Comparison of ENCODE assay signal across 15 cellular contexts in the genomic region with DNA sequence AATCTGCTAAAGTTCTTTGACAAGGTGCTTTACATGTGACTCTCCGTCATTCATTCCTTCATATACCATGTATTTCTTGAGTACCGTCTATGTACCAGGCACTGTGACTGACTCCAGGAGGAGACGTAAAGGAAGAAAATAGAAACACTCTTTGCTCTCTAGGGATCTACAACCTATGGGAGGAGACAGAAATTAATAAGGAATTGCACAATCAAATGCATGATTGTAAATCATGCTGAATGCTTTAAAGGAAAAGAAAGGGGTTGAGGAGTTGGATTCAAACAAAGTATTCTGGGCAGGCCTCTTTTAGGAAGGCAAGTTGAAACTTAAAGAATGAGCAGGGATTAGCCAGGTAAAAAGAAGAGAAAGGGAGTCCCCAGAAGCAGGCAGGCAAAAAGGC.
DNase-seq lines count a peak whose midpoint lies in the region; ATAC-seq and TF ChIP-seq lines count a peak whose summit lies in the region.
"Had no signal": no experiment of that assay in that cellular context is flagged by ENCODE, and none has a peak within 500 bp of the region (broad histone marks: within the 10 kb centered on the region; RNA-seq: fewer than 3 reads in every experiment).

No MANE protein-coding gene starts in this region.

- intact Hi-C loops in MCF 10A (cut with micrococcal nuclease), result loop anchor here (10.0 kb wide), 2 partner anchors 153 to 307 kb away; no protein-coding TSS in a partner anchor
- intact Hi-C loops in mammary epithelial cell (cut with micrococcal nuclease), result no loop called here
- intact Hi-C loops in esophagus squamous epithelium (cut with DNase I), result loop anchor here (10.0 kb wide), 1 partner anchor 243 kb away; no protein-coding TSS in a partner anchor
- intact Hi-C loops in upper lobe of right lung (cut with DNase I), result no loop called here

- H3K9me3 Mint-ChIP-seq in MCF 10A (ENCODE audit: unreplicated experiment), result no peaks in the 10 kb centered on the region
- H3K9me3 Mint-ChIP-seq: activated B cell treated with CpG ODN at 0.5 μM for 24 hours had no signal

- H3K4me1 ChIP-seq in mammary epithelial cell (ENCODE audit: insufficient read depth, low read length) (peaks cover 2% of the 10 kb centered on the region), esophagus squamous epithelium (peaks cover 31 to 79% (median 35%) of the 10 kb centered on the region in 3 donors), neuronal stem cell (ENCODE audit: control insufficient read depth in 2 of 2, insufficient read depth in 1 of 2, low read depth in 1 of 2, low read length in 2 of 2) (peaks cover 5 to 16% of the 10 kb centered on the region in 2 donors), upper lobe of right lung (peaks cover 5% of the 10 kb centered on the region)

- H3K36me3 Mint-ChIP-seq in MCF 10A (ENCODE audit: insufficient read depth, unreplicated experiment), result peaks cover 6% of the 10 kb centered on the region

- no peak overlapping the region for H4K91ac ChIP-seq in neuronal stem cell (ENCODE audit: low read depth, low read length, poor library complexity)

- dilution Hi-C loops in mammary epithelial cell (cut with HindIII; ENCODE audit: low sequenced_read_pairs), result no loop called here

- no peak overlapping the region for H3K23ac ChIP-seq in neuronal stem cell (ENCODE audit: low read depth, low read length, poor library complexity)

- no peak overlapping the region for H2BK15ac ChIP-seq in neuronal stem cell (ENCODE audit: low read length)

- ATAC-seq in upper lobe of right lung, result no peak
- ATAC-seq: HCT116 had no signal

- H3K4me3 ChIP-seq in mammary epithelial cell (replicated peaks in 1 of 3; ENCODE audit: insufficient read depth in 1 of 3, low read depth in 2 of 3, low read length in 3 of 3) (no peak overlapping the region), esophagus squamous epithelium (peak overlapping the region in 1 of 4 donors; percentile 21), neuronal stem cell (ENCODE audit: low read length in 2 of 2) (no peak overlapping the region), upper lobe of right lung (no peak overlapping the region)

- H3K4me1 Mint-ChIP-seq in MCF 10A (ENCODE audit: insufficient read depth, unreplicated experiment), result peaks cover 25% of the 10 kb centered on the region

- no peaks in the 10 kb centered on the region for H3K79me1 ChIP-seq in neuronal stem cell (ENCODE audit: low read depth, low read length)

- H3K27ac ChIP-seq in mammary epithelial cell (ENCODE audit: insufficient read depth, low read depth, low read length) (no peak overlapping the region), esophagus squamous epithelium (peak overlapping the region; percentile 70 to 90 (median 81)), neuronal stem cell (replicated peaks; ENCODE audit: low read length) (no peak overlapping the region), upper lobe of right lung (peak overlapping the region; percentile 78)
- H3K27ac ChIP-seq: 22Rv1, neutrophil had no signal

- no peak overlapping the region for H2BK120ac ChIP-seq in neuronal stem cell (ENCODE audit: low read depth, low read length)

- H3K9ac ChIP-seq in mammary epithelial cell (ENCODE audit: insufficient read depth, low read length) (no peak overlapping the region), neuronal stem cell (ENCODE audit: low read depth, low read length, poor library complexity) (peak overlapping the region; percentile 46)

- no peak overlapping the region for H2BK5ac ChIP-seq in neuronal stem cell (ENCODE audit: low read length)

- H3K9me3 ChIP-seq in mammary epithelial cell (replicated peaks; ENCODE audit: insufficient read depth, low read length) (no peaks in the 10 kb centered on the region), esophagus squamous epithelium (no peaks in the 10 kb centered on the region), neuronal stem cell (replicated peaks in 1 of 2; ENCODE audit: control insufficient read depth in 2 of 2, insufficient read depth in 1 of 2, low read depth in 1 of 2, low read length in 2 of 2) (no peaks in the 10 kb centered on the region), upper lobe of right lung (no peaks in the 10 kb centered on the region)
- H3K9me3 ChIP-seq: neutrophil had no signal

- H3K36me3 ChIP-seq in mammary epithelial cell (ENCODE audit: insufficient read depth, low read length) (no peaks in the 10 kb centered on the region), esophagus squamous epithelium (no peaks in the 10 kb centered on the region), neuronal stem cell (replicated peaks in 1 of 2; ENCODE audit: control insufficient read depth in 2 of 2, insufficient read depth in 2 of 2, low read length in 2 of 2) (no peaks in the 10 kb centered on the region), upper lobe of right lung (no peaks in the 10 kb centered on the region)
- H3K36me3 ChIP-seq: neutrophil had no signal

- no peak overlapping the region for H3K4me3 Mint-ChIP-seq in MCF 10A (ENCODE audit: unreplicated experiment)
- H3K4me3 Mint-ChIP-seq: activated B cell treated with CpG ODN at 0.5 μM for 24 hours; stimulated activated naive CD8-positive, alpha-beta T cell treated with anti-CD3 and anti-CD28 coated beads, Interleukin-15, Interleukin-2, amounts not matched to agents 100 ng/mL and 50 ng/mL, for 24 hours had no signal

- CTCF ChIA-PET in MCF 10A (lab: Yijun Ruan, JAX), result interaction anchor here (0.5 to 1.0 kb wide), 4 partner anchors 18 to 244 kb away, joined by 3 to 4 read pairs (median 4); no protein-coding TSS in a partner anchor
- CTCF ChIA-PET in mammary epithelial cell (lab: Charles Lee; ENCODE audit: low non-redundant PET), result no interaction called here

- H2AFZ ChIP-seq in mammary epithelial cell (ENCODE audit: low read depth, low read length) (no peak overlapping the region), neuronal stem cell (ENCODE audit: low read length) (no peak overlapping the region)

- H2BK12ac ChIP-seq in neuronal stem cell (ENCODE audit: low read length), result no peak overlapping the region

- H3K4me2 ChIP-seq in mammary epithelial cell (ENCODE audit: insufficient read depth, low read depth, low read length) (no peak overlapping the region), neuronal stem cell (ENCODE audit: insufficient read depth, low read length, poor library complexity, severe bottlenecking) (no peak overlapping the region)

- TF ChIP-seq CTCF in MCF 10A (IDR thresholded peaks at IDR 0.05; ENCODE audit: unreplicated experiment) (no peak), mammary epithelial cell (conservative IDR thresholded peaks at IDR 0.05 in 1 of 2, IDR thresholded peaks at IDR 0.05 in 1 of 2; ENCODE audit: extremely low read depth in 1 of 2, insufficient read depth in 1 of 2, low read depth in 1 of 2, low read length in 2 of 2) (no peak), esophagus squamous epithelium (IDR thresholded peaks at IDR 0.05) (no peak), upper lobe of right lung (IDR thresholded peaks at IDR 0.05) (no peak)

- peak overlapping the region; percentile 78 for H3K18ac ChIP-seq in neuronal stem cell (ENCODE audit: low read length)

- no peak for TF ChIP-seq POLR2A in esophagus squamous epithelium (IDR thresholded peaks at IDR 0.05)

- in situ Hi-C loops in mammary epithelial cell (cut with MboI; ENCODE audit: low sequenced_read_pairs in 2 of 2), result no loop called here

- WGBS in mammary epithelial cell (ENCODE audit: low coverage, missing lambda C conversion rate), result 98% methylated on average over 3 of the region's 3 CpGs
- 36% methylated on average over 3 of the region's 3 CpGs for WGBS in esophagus squamous epithelium, 2 donors
- no CpG with 5 or more reads among the region's 3 CpGs for WGBS in neuronal stem cell (ENCODE audit: extremely low coverage in 2 of 2, insufficient read length in 2 of 2, insufficient replicate concordance in 1 of 2), 2 donors

- no peak for DNase-seq in MCF 10A (ENCODE audit: unreplicated experiment)
- DNase-seq in mammary epithelial cell, result no peak
- no peak for DNase-seq in esophagus squamous epithelium (lab: John Stamatoyannopoulos, UW)
- DNase-seq in neuronal stem cell (ENCODE audit: low spot score), result no peak
- no peak for DNase-seq in upper lobe of right lung
- no peak for DNase-seq in ecto neural progenitor cell (ENCODE audit: low spot score)
- DNase-seq in islet precursor cell, result no peak
- DNase-seq in NCI-H1417 (lab: John Stamatoyannopoulos, UW), result no peak
- DNase-seq: activated B cell treated with CpG ODN at 0.5 μM for 24 hours, DMS 273 treated with DMSO at 0.1 percent for 48 hours, NCI-H146 had no signal

- H4K8ac ChIP-seq in neuronal stem cell (ENCODE audit: low read depth, low read length), result no peak overlapping the region

- H3K79me2 ChIP-seq in mammary epithelial cell (ENCODE audit: insufficient read depth, low read length), result no peaks in the 10 kb centered on the region

- no TSS peak for BruUV-seq in MCF 10A (replicated peaks; lab: Mats Ljungman, UMichigan)
- BruUV-seq in mammary epithelial cell (replicated peaks; lab: Mats Ljungman, UMichigan), result no TSS peak

- H4K20me1 ChIP-seq in mammary epithelial cell (ENCODE audit: insufficient read depth, low read length), result no peaks in the 10 kb centered on the region

- POLR2A ChIA-PET in MCF 10A (lab: Yijun Ruan, JAX), result interaction anchor here (0.5 to 1.5 kb wide), 10 partner anchors 10 to 302 kb away, joined by 3 to 11 read pairs (median 4); a partner anchor contains a TSS

- H3K27me3 ChIP-seq in mammary epithelial cell (ENCODE audit: insufficient read depth, low read length) (no peaks in the 10 kb centered on the region), esophagus squamous epithelium (no peaks in the 10 kb centered on the region), neuronal stem cell (ENCODE audit: control insufficient read depth in 3 of 3, insufficient read depth in 3 of 3, low read depth in 1 of 3, low read length in 3 of 3) (no peaks in the 10 kb centered on the region), upper lobe of right lung (no peaks in the 10 kb centered on the region)
- H3K27me3 ChIP-seq: neutrophil had no signal

- H3K4ac ChIP-seq in neuronal stem cell (ENCODE audit: low read length), result peak overlapping the region; percentile 81

- no peaks in the 10 kb centered on the region for H3K27me3 Mint-ChIP-seq in MCF 10A (ENCODE audit: insufficient read depth, unreplicated experiment)
- H3K27me3 Mint-ChIP-seq: activated B cell treated with CpG ODN at 0.5 μM for 24 hours; stimulated activated naive CD8-positive, alpha-beta T cell treated with anti-CD3 and anti-CD28 coated beads, Interleukin-15, Interleukin-2, amounts not matched to agents 100 ng/mL and 50 ng/mL, for 24 hours had no signal

- H3K14ac ChIP-seq in neuronal stem cell (ENCODE audit: low read length), result no peak overlapping the region

- H2AK5ac ChIP-seq in neuronal stem cell (ENCODE audit: low read depth, low read length), result peak overlapping the region; percentile 66

- peak overlapping the region; percentile 50 for H3K27ac Mint-ChIP-seq in MCF 10A (ENCODE audit: low read depth, unreplicated experiment)
- H3K27ac Mint-ChIP-seq: activated B cell treated with CpG ODN at 0.5 μM for 24 hours had no signal

Comparison
In these comparisons a context has a peak if more than half of its experiments do, and no peak if none do; other contexts are left out.
1. intact Hi-C loops: an anchor here in MCF 10A (10.0 kb wide) and esophagus squamous epithelium (10.0 kb wide); none called in mammary epithelial cell and upper lobe of right lung.
2. H3K27ac ChIP-seq: peak in esophagus squamous epithelium (4 of 4) and upper lobe of right lung (single experiment); none in mammary epithelial cell (single experiment) and neuronal stem cell (single experiment).